ENCODE assay signal across 21 cellular contexts in the genomic region with DNA sequence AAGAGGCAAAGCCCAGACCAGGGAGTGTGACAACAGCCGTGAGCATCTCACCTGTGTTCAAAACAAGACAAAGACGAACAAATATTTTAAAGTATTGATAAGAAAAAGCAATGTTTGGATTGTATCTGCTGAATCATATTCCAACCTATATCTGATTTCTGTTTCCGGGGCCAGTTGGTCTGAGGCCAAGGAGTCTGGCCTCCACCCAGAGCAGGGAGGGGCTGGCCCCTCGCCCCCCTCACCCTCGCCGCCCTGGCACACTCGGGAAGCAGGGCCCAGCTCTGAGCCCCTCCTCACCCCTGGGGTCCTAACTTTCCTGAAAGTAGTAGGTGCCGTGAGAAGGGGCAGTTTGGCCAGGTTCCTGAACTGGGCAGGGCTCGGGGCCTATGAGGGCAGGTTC. TPM values are rescaled to one million over a fixed set of nuclear protein-coding genes. Genes with fewer than 3 reads are reported as not detected.
A peak's percentile ranks its signal among the peaks of the same experiment; 100 is the strongest.
DNase-seq lines count a peak whose midpoint lies in the region; TF ChIP-seq lines count a peak whose summit lies in the region.
"Had no signal": no experiment of that assay in that cellular context is flagged by ENCODE, and none has a peak within 500 bp of the region (broad histone marks: within the 10 kb centered on the region; RNA-seq: fewer than 3 reads in every experiment).

No MANE protein-coding gene starts in this region.

- TSS peak; percentile 42 for BruUV-seq in mammary epithelial cell (replicated peaks; lab: Mats Ljungman, UMichigan)

- no peaks in the 10 kb centered on the region for H3K27me3 Mint-ChIP-seq in nephron (ENCODE audit: low read depth)
- H3K27me3 Mint-ChIP-seq: CD4-positive, alpha-beta T cell; T-cell had no signal

- no peak overlapping the region for H3K9ac ChIP-seq in mammary epithelial cell (ENCODE audit: insufficient read depth, low read length)

- no peaks in the 10 kb centered on the region for H3K9me3 ChIP-seq in mammary epithelial cell (replicated peaks; ENCODE audit: insufficient read depth, low read length)
- no peaks in the 10 kb centered on the region for H3K9me3 ChIP-seq in breast epithelium
- no peaks in the 10 kb centered on the region for H3K9me3 ChIP-seq in suprapubic skin
- H3K9me3 ChIP-seq: A549, BE2C had no signal

- H4K20me1 ChIP-seq in mammary epithelial cell (ENCODE audit: insufficient read depth, low read length) = peaks cover 4% of the 10 kb centered on the region

- DNase-seq in mammary epithelial cell (no peak), breast epithelium (ENCODE audit: low spot score in 2 of 2) (no peak), NB4 (ENCODE audit: low read depth) (no peak), DMS 273 treated with DMSO at 0.1 percent for 48 hours (lab: John Stamatoyannopoulos, UW) (no peak), suprapubic skin (ENCODE audit: low spot score in 2 of 2) (no peak), COLO829 (ENCODE audit: low spot score) (no peak)
- DNase-seq: BE2C; CD4-positive, alpha-beta T cell; GDM1; GOT3; HCEC 1CT; Kasumi-1; NCI-H1436; NCI-H1930; NCI-H526; PC-9; SIG-M5; T-cell had no signal

- no peak overlapping the region for H2AFZ ChIP-seq in mammary epithelial cell (ENCODE audit: low read depth, low read length)
- H2AFZ ChIP-seq: PC-9 had no signal

- CTCF ChIA-PET in mammary epithelial cell (lab: Charles Lee; ENCODE audit: low non-redundant PET) = no interaction called here

- TF ChIP-seq CTCF in mammary epithelial cell (conservative IDR thresholded peaks at IDR 0.05 in 1 of 2, IDR thresholded peaks at IDR 0.05 in 1 of 2; ENCODE audit: extremely low read depth in 1 of 2, insufficient read depth in 1 of 2, low read depth in 1 of 2, low read length in 2 of 2) = no peak
- no peak for TF ChIP-seq CTCF in breast epithelium (IDR thresholded peaks at IDR 0.05)
- TF ChIP-seq CTCF in NB4 (IDR thresholded peaks at IDR 0.05; ENCODE audit: low read depth, low read length) = no peak
- TF ChIP-seq CTCF in nephron (IDR thresholded peaks at IDR 0.05; ENCODE audit: unreplicated experiment in 3 of 3) = no peak
- no peak for TF ChIP-seq CTCF in suprapubic skin (IDR thresholded peaks at IDR 0.05)

- H3K4me3 ChIP-seq in mammary epithelial cell (replicated peaks in 1 of 3; ENCODE audit: insufficient read depth in 1 of 3, low read depth in 2 of 3, low read length in 3 of 3) (no peak overlapping the region), breast epithelium (no peak overlapping the region), NB4 (ENCODE audit: low read depth, low read length) (peak overlapping the region; percentile 81), suprapubic skin (no peak overlapping the region)
- H3K4me3 ChIP-seq: A549, PC-9 had no signal

- intact Hi-C loops in mammary epithelial cell (cut with micrococcal nuclease) (no loop called here), breast epithelium (cut with DNase I; ENCODE audit: low total_unique reads) (no loop called here)

- H3K4me3 Mint-ChIP-seq in nephron = no peak overlapping the region
- H3K4me3 Mint-ChIP-seq: CD4-positive, alpha-beta T cell; T-cell had no signal

- WGBS in mammary epithelial cell (ENCODE audit: low coverage, missing lambda C conversion rate) = 72% methylated on average over 8 of the region's 9 CpGs
- 77% methylated on average over 8 of the region's 9 CpGs for WGBS in suprapubic skin

- peaks cover 20% of the 10 kb centered on the region for H3K36me3 Mint-ChIP-seq in nephron (ENCODE audit: low read depth)
- H3K36me3 Mint-ChIP-seq: IgD-negative memory B cell, T-cell had no signal

- H3K4me1 Mint-ChIP-seq in nephron = peaks cover 18% of the 10 kb centered on the region
- H3K4me1 Mint-ChIP-seq: IgD-negative memory B cell, T-cell had no signal

- no peaks in the 10 kb centered on the region for H3K79me2 ChIP-seq in mammary epithelial cell (ENCODE audit: insufficient read depth, low read length)

- TF ChIP-seq EP300 in suprapubic skin (IDR thresholded peaks at IDR 0.05) = no peak

- no peak overlapping the region for H3K27ac ChIP-seq in mammary epithelial cell (ENCODE audit: insufficient read depth, low read depth, low read length)
- H3K27ac ChIP-seq in breast epithelium = no peak overlapping the region
- H3K27ac ChIP-seq in suprapubic skin = no peak overlapping the region
- H3K27ac ChIP-seq: PC-9 had no signal

- in situ Hi-C loops in mammary epithelial cell (cut with MboI; ENCODE audit: low sequenced_read_pairs in 2 of 2) = no loop called here

- no peaks in the 10 kb centered on the region for H3K9me3 Mint-ChIP-seq in nephron
- H3K9me3 Mint-ChIP-seq: CD4-positive, alpha-beta T cell; IgD-negative memory B cell; T-cell had no signal

- dilution Hi-C loops in mammary epithelial cell (cut with HindIII; ENCODE audit: low sequenced_read_pairs) = no loop called here

- H3K4me1 ChIP-seq in mammary epithelial cell (ENCODE audit: insufficient read depth, low read length) = no peaks in the 10 kb centered on the region
- H3K4me1 ChIP-seq in breast epithelium = no peaks in the 10 kb centered on the region
- no peaks in the 10 kb centered on the region for H3K4me1 ChIP-seq in suprapubic skin

- peak overlapping the region in 2 of 3 experiments; percentile 3 to 46 for H3K27ac Mint-ChIP-seq in nephron
- H3K27ac Mint-ChIP-seq: CD4-positive, alpha-beta T cell; IgD-negative memory B cell had no signal

- no peaks in the 10 kb centered on the region for H3K36me3 ChIP-seq in mammary epithelial cell (ENCODE audit: insufficient read depth, low read length)
- H3K36me3 ChIP-seq in breast epithelium = no peaks in the 10 kb centered on the region
- H3K36me3 ChIP-seq in suprapubic skin = peaks cover 32% of the 10 kb centered on the region
- H3K36me3 ChIP-seq: BE2C had no signal

- TF ChIP-seq POLR2A in breast epithelium (IDR thresholded peaks at IDR 0.05) (no peak), NB4 (IDR thresholded peaks at IDR 0.05; ENCODE audit: extremely low read depth, insufficient read length) (peak; percentile 14), suprapubic skin (IDR thresholded peaks at IDR 0.05) (no peak)

- H3K27me3 ChIP-seq in mammary epithelial cell (ENCODE audit: insufficient read depth, low read length) (no peaks in the 10 kb centered on the region), breast epithelium (no peaks in the 10 kb centered on the region), suprapubic skin (no peaks in the 10 kb centered on the region)
- H3K27me3 ChIP-seq: BE2C had no signal

- H3K4me2 ChIP-seq in mammary epithelial cell (ENCODE audit: insufficient read depth, low read depth, low read length) = no peak overlapping the region
- H3K4me2 ChIP-seq: A549, PC-9 had no signal

RNA-seq across cellular contexts. Expression of a gene that starts 48.0 kb away (rescaled TPM):
- total RNA-seq in mammary epithelial cell = over 10,000 TPM in 1 of 2 donors, 1,000 to 10,000 TPM in 1; 3,950 to 24,255 TPM
- 8,707 TPM for polyA plus RNA-seq in mammary epithelial cell
- 4,992 TPM for polyA minus RNA-seq in mammary epithelial cell
- 1,000 to 10,000 TPM; 2,222 to 2,764 (median 2,750) TPM for total RNA-seq in breast epithelium
- total RNA-seq in suprapubic skin = 1,000 to 10,000 TPM; 2,659 to 6,485 (median 4,163) TPM
